In the genomic region with DNA sequence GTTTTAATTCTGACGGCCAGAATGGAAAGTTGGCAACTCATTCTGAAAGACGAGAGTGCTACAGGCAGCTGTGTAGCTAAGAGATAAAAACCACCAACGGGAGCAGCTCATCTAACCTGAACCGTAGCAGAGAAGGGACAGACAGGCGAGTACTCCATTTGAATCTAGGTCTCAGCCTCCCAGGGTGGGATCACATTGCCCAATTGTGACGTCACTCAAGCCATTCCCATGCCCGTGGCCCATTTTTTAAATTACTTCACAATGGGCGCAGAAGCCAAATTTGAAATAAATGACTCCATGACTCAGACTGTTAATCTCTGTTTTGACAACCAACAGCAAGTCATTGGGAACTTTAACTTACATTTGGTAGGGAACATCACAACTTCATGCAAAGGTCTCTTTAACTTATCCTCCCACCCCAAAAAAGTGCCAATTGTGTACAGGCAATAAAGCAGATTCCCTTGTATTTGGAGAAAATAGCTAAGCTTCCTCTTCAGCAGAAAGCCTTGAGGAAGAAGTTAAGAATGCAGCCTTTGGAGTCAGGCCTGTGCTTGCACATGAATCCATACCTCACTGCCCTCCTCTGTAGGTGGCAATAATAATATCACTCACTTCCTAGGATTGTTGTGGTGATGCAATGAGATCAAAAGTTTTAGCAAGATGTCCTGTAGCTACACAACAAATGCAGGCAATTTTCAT, we compare ENCODE assay signal across 8 cellular contexts.
DNase-seq lines count a peak whose midpoint lies in the region; ATAC-seq and TF ChIP-seq lines count a peak whose summit lies in the region.

No MANE protein-coding gene starts in this region.

- WGBS in SK-N-SH (ENCODE audit: low lambda C conversion rate), result 52% methylated on average over 8 of the region's 8 CpGs

- TF ChIP-seq CTCF in SK-N-SH (IDR thresholded peaks at IDR 0.05), result no peak
- no peak for TF ChIP-seq CTCF in fibroblast of mammary gland (conservative IDR thresholded peaks at IDR 0.05; ENCODE audit: control insufficient read depth, insufficient read depth, low read depth, low read length)

- H3K27ac Mint-ChIP-seq in activated CD8-positive, alpha-beta memory T cell treated with anti-CD3 and anti-CD28 coated beads, Interleukin-2, amount 10 ng/mL, durations not matched to agents 7 days and 5 days, result peak overlapping the region; percentile 72

- H3F3A ChIP-seq in SK-N-SH (replicated peaks; ENCODE audit: insufficient read depth), result peaks cover 14% of the 10 kb centered on the region

- H3K36me3 Mint-ChIP-seq in activated CD8-positive, alpha-beta memory T cell treated with anti-CD3 and anti-CD28 coated beads, Interleukin-2, amount 10 ng/mL, durations not matched to agents 7 days and 5 days, result peaks cover 6% of the 10 kb centered on the region

- CTCF ChIA-PET in activated CD8-positive, alpha-beta memory T cell treated with anti-CD3 and anti-CD28 coated beads, Interleukin-2, amount 10 ng/mL, durations not matched to agents 7 days and 5 days (lab: Charles Lee), result interaction anchor here (1.5 kb wide), 1 partner anchor 21 kb away, joined by 6 read pairs; no protein-coding TSS in a partner anchor
- CTCF ChIA-PET in SK-N-SH (lab: Yijun Ruan, JAX), result interaction anchor here (1.0 kb wide), 1 partner anchor 1510 kb away, joined by 3 read pairs; no protein-coding TSS in a partner anchor

- no peak for TF ChIP-seq RAD21 in SK-N-SH (IDR thresholded peaks at IDR 0.05; ENCODE audit: low read length)

- no peak for TF ChIP-seq EP300 in SK-N-SH (IDR thresholded peaks at IDR 0.05; ENCODE audit: borderline replicate concordance in 1 of 2, low read depth in 1 of 2, low read length in 1 of 2)

- peak overlapping the region; percentile 67 for H3K9ac ChIP-seq in SK-N-SH

- H2AFZ ChIP-seq in SK-N-SH (ENCODE audit: low read depth), result peak overlapping the region; percentile 53; the same call in 1 of the 2 replicates

- no peaks in the 10 kb centered on the region for H3K36me3 ChIP-seq in SK-N-SH (replicated peaks in 1 of 2; ENCODE audit: control insufficient read depth in 1 of 2, insufficient read depth in 2 of 2, low read length in 1 of 2)

- peak; percentile 73 for DNase-seq in activated CD8-positive, alpha-beta memory T cell treated with anti-CD3 and anti-CD28 coated beads, Interleukin-2, amount 10 ng/mL, durations not matched to agents 7 days and 5 days
- no peak for DNase-seq in activated CD8-positive, alpha-beta memory T cell treated with anti-CD3 and anti-CD28 coated beads for 24 hours
- DNase-seq in SK-N-SH, result no peak
- DNase-seq in fibroblast of mammary gland (ENCODE audit: low read depth), result peak; percentile 97
- DNase-seq in smooth muscle cell of the brain vasculature (ENCODE audit: low read depth, low spot score), result peak; percentile 75
- DNase-seq in COR-L47 (lab: John Stamatoyannopoulos, UW), result no peak
- no peak for DNase-seq in T-helper 9 cell

- no peaks in the 10 kb centered on the region for H3K27me3 ChIP-seq in SK-N-SH (ENCODE audit: insufficient read depth)

- peaks cover 36% of the 10 kb centered on the region for H3K4me1 Mint-ChIP-seq in activated CD8-positive, alpha-beta memory T cell treated with anti-CD3 and anti-CD28 coated beads, Interleukin-2, amount 10 ng/mL, durations not matched to agents 7 days and 5 days

- H3K4me3 Mint-ChIP-seq in activated CD8-positive, alpha-beta memory T cell treated with anti-CD3 and anti-CD28 coated beads, Interleukin-2, amount 10 ng/mL, durations not matched to agents 7 days and 5 days, result peak overlapping the region; percentile 4

- H4K20me1 ChIP-seq in SK-N-SH (ENCODE audit: insufficient read depth), result no peaks in the 10 kb centered on the region

- ATAC-seq in activated CD8-positive, alpha-beta memory T cell treated with anti-CD3 and anti-CD28 coated beads, Interleukin-2, amount 10 ng/mL, durations not matched to agents 7 days and 5 days, result peak; percentile 86
- ATAC-seq in HG02798 (IDR thresholded peaks at IDR 0.05; ENCODE audit: poor library complexity, unreplicated experiment), result peak; percentile 95

- peaks cover 8% of the 10 kb centered on the region for H3K9me3 Mint-ChIP-seq in activated CD8-positive, alpha-beta memory T cell treated with anti-CD3 and anti-CD28 coated beads, Interleukin-2, amount 10 ng/mL, durations not matched to agents 7 days and 5 days (ENCODE audit: low read depth)

- H3K4me2 ChIP-seq in SK-N-SH, result peak overlapping the region; percentile 51

- H3K9me2 ChIP-seq in SK-N-SH, result no peaks in the 10 kb centered on the region

- H3K27ac ChIP-seq in SK-N-SH (ENCODE audit: low read depth in 2 of 2, low read length in 1 of 2), result peak overlapping the region in 1 of 2 experiments; percentile 91; a peak in 2 of 4 replicates

- POLR2A ChIA-PET in SK-N-SH (lab: Yijun Ruan, JAX), result no interaction called here

- H3K79me2 ChIP-seq in SK-N-SH (ENCODE audit: insufficient read depth), result no peaks in the 10 kb centered on the region

- H3K4me3 ChIP-seq in SK-N-SH (ENCODE audit: low read depth in 2 of 2, low read length in 1 of 2) (no peak overlapping the region), fibroblast of mammary gland (ENCODE audit: control insufficient read depth, low read depth, low read length) (no peak overlapping the region)

- H3K9me3 ChIP-seq in SK-N-SH, result peaks cover 6% of the 10 kb centered on the region; the same call in 1 of the 2 replicates

- H3K4me1 ChIP-seq in SK-N-SH (ENCODE audit: control insufficient read depth in 1 of 2, insufficient read depth in 2 of 2, low read depth in 1 of 2, low read length in 1 of 2), result peaks cover 0 to 12% of the 10 kb centered on the region in 2 experiments; a peak in 1 of 4 replicates

- H3K27me3 Mint-ChIP-seq in activated CD8-positive, alpha-beta memory T cell treated with anti-CD3 and anti-CD28 coated beads, Interleukin-2, amount 10 ng/mL, durations not matched to agents 7 days and 5 days, result no peaks in the 10 kb centered on the region

TF ChIP-seq in SK-N-SH, 30 proteins besides CTCF, POLR2A, EP300 and RAD21:
- TF ChIP-seq RXRA (IDR thresholded peaks at IDR 0.05; ENCODE audit: borderline replicate concordance, low read depth) (no peak), MEF2A (IDR thresholded peaks at IDR 0.05; ENCODE audit: borderline replicate concordance, low read depth) (no peak), TAF1 (IDR thresholded peaks at IDR 0.05; ENCODE audit: borderline replicate concordance, low read depth, low read length) (no peak), USF1 (IDR thresholded peaks at IDR 0.05; ENCODE audit: borderline replicate concordance, low read depth) (no peak), NFIC (IDR thresholded peaks at IDR 0.05; ENCODE audit: borderline replicate concordance) (0 out of 2 replicates have a peak, but pooled peaks have one; percentile 5), NRF1 (IDR thresholded peaks at IDR 0.05; ENCODE audit: low read depth, low read length) (no peak), RCOR1 (IDR thresholded peaks at IDR 0.05; ENCODE audit: low read length) (no peak), TEAD4 (IDR thresholded peaks at IDR 0.05; ENCODE audit: borderline replicate concordance, insufficient read depth) (no peak), FOSL2 (IDR thresholded peaks at IDR 0.05; ENCODE audit: borderline replicate concordance, low read depth) (peak; percentile 29; the same call in 1 of the 2 replicates)
- TF ChIP-seq, protein P1, sequence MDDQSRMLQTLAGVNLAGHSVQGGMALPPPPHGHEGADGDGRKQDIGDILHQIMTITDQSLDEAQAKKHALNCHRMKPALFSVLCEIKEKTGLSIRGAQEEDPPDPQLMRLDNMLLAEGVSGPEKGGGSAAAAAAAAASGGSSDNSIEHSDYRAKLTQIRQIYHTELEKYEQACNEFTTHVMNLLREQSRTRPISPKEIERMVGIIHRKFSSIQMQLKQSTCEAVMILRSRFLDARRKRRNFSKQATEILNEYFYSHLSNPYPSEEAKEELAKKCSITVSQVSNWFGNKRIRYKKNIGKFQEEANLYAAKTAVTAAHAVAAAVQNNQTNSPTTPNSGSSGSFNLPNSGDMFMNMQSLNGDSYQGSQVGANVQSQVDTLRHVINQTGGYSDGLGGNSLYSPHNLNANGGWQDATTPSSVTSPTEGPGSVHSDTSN (IDR thresholded peaks at IDR 0.05), result peak; percentile 10; the same call in 1 of the 2 replicates

Comparison
In these comparisons a context has a peak if more than half of its experiments do, and no peak if none do; other contexts are left out.
1. DNase-seq: peak in activated CD8-positive, alpha-beta memory T cell treated with anti-CD3 and anti-CD28 coated beads, Interleukin-2, amount 10 ng/mL, durations not matched to agents 7 days and 5 days (single experiment), fibroblast of mammary gland (single experiment) and smooth muscle cell of the brain vasculature (single experiment); none in activated CD8-positive, alpha-beta memory T cell treated with anti-CD3 and anti-CD28 coated beads for 24 hours (single experiment), SK-N-SH (single experiment), COR-L47 (single experiment) and T-helper 9 cell (single experiment).